In genomic region chr6:42342011-42342553, GRCh38 we compare ENCODE assay signal across 27 cellular contexts.
"Had no signal": no experiment of that assay in that cellular context is flagged by ENCODE, and none has a peak within 500 bp of the region (broad histone marks: within the 10 kb centered on the region; RNA-seq: fewer than 3 reads in every experiment).

No MANE protein-coding gene starts in this region.

- H3K9ac ChIP-seq: KMS-11 had no signal

- H3K4me2 ChIP-seq: KMS-11 had no signal

- H3K27ac ChIP-seq: cardiac muscle cell, KMS-11, SK-N-MC had no signal

- H3K4me3 ChIP-seq: cardiac muscle cell, MG63, SK-N-MC had no signal

- FAIRE-seq: astrocyte, colon, TTC549 had no signal

- DNase-seq: activated B cell treated with CpG ODN at 0.5 μM for 24 hours; activated CD4-positive, alpha-beta memory T cell treated with anti-CD3 and anti-CD28 coated beads, Interleukin-2, amount 10 ng/mL, durations not matched to agents 7 days and 5 days; activated CD4-positive, alpha-beta T cell treated with anti-CD3 and anti-CD28 coated beads for 36 hours; activated CD4-positive, alpha-beta T cell treated with anti-CD3 and anti-CD28 coated beads, Interleukin-2, amount 50 U/mL, for 1 hour; activated effector memory CD4-positive, alpha-beta T cell treated with Interleukin-2 at 50 U/mL for 16 hours; activated naive CD4-positive, alpha-beta T cell; amygdala; cerebellar nuclear complex; MG63; MV-4-11; NCI-H1092 treated with DMSO at 0.1 percent for 48 hours; NCI-H1436 treated with DMSO at 0.1 percent for 48 hours; NCI-H187; NCI-H2081; NCI-H510A treated with DMSO at 0.1 percent for 48 hours; PC-3; RPMI8226; T-cell; T-helper 2 cell; T1000 had no signal

- H3K36me3 ChIP-seq: cardiac muscle cell, MG63 had no signal

- H3K9me3 ChIP-seq: MG63 had no signal

- H3K27me3 ChIP-seq: cardiac muscle cell, MG63 had no signal

- ATAC-seq: activated CD4-positive, alpha-beta T cell treated with anti-CD3 and anti-CD28 coated beads for 36 hours; PC-3; Right ventricle myocardium inferior; T-cell had no signal
